In the genomic region with DNA sequence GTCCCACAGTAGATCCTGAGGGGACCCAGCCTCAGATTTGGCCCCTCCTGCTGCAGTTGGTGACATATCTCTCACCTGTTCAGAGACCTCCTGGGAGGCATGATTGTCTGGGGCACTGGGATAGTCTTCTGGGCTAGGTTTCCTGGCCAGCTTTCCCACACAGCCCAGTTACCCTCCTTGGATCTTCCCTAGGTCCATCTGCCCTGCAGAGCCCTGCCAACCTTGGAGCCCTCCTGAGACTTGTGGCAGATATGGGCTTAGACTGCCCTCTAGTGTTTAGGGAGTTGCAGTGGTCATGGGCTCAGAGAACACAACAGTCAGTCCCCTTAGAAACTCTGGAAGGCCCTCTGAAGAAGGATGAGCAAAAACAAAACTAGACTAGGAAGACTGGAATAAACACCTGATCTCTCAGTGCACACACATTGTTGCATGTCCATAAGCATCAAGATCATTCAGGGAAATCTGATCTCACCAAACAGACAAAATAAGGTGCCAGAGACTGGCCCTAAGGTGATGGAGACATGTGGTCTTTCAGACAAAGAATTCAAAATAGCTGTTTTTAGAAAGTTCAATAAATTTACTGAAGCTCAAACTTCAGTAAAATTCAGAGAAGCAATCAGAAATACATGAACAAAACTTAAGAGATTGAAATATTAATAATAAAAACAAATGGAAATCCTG, we compare ENCODE assay signal across 8 cellular contexts.
DNase-seq lines count a peak whose midpoint lies in the region; ATAC-seq, FAIRE-seq and TF ChIP-seq lines count a peak whose summit lies in the region.

No MANE protein-coding gene starts in this region.

- H2AFZ ChIP-seq in astrocyte (ENCODE audit: low read depth, low read length) = no peak overlapping the region

- no peaks in the 10 kb centered on the region for H3K4me1 ChIP-seq in A673 (ENCODE audit: insufficient read depth, low read length, poor library complexity, severe bottlenecking)
- no peaks in the 10 kb centered on the region for H3K4me1 ChIP-seq in astrocyte (ENCODE audit: insufficient read depth, low read length)
- no peaks in the 10 kb centered on the region for H3K4me1 ChIP-seq in lung (ENCODE audit: control insufficient read depth in 2 of 2, insufficient read depth in 2 of 2, low read length in 2 of 2)
- no peaks in the 10 kb centered on the region for H3K4me1 ChIP-seq in esophagus muscularis mucosa
- no peaks in the 10 kb centered on the region for H3K4me1 ChIP-seq in gastroesophageal sphincter

- BruUV-seq in A673 (replicated peaks; lab: Mats Ljungman, UMichigan) = no TSS peak

- FAIRE-seq in astrocyte (lab: Jason Lieb, UNC) = no peak

- H3K4me3 ChIP-seq in A673 (ENCODE audit: low read depth, low read length, poor library complexity, severe bottlenecking) (no peak overlapping the region), HFF-Myc (replicated peaks; ENCODE audit: low read depth, low read length) (no peak overlapping the region), LNCaP clone FGC (ENCODE audit: low read depth, low read length) (no peak overlapping the region), astrocyte (ENCODE audit: insufficient read depth, low read depth, low read length) (no peak overlapping the region), lung (no peak overlapping the region), esophagus muscularis mucosa (no peak overlapping the region), gastroesophageal sphincter (no peak overlapping the region)

- no peaks in the 10 kb centered on the region for H3K36me3 Mint-ChIP-seq in astrocyte (ENCODE audit: low read depth, unreplicated experiment)

- DNase-seq in A673 (ENCODE audit: low spot score) (peak; percentile 74), HFF-Myc (ENCODE audit: extremely low read depth, low read depth) (peak; percentile 30), LNCaP clone FGC (ENCODE audit: low read depth) (peak; percentile 22), astrocyte (ENCODE audit: low read depth) (peak; percentile 20), lung (ENCODE audit: low spot score) (no peak), esophagus muscularis mucosa (ENCODE audit: extremely low spot score) (no peak)

- no peak overlapping the region for H3K9ac ChIP-seq in astrocyte (ENCODE audit: low read length)

- H3K9me3 ChIP-seq in A673 (ENCODE audit: low read depth, low read length, poor library complexity, severe bottlenecking) (no peaks in the 10 kb centered on the region), astrocyte (ENCODE audit: insufficient read depth, low read depth, low read length) (no peaks in the 10 kb centered on the region), lung (ENCODE audit: control insufficient read depth in 2 of 2, insufficient read depth in 1 of 2, low read length in 1 of 2) (no peaks in the 10 kb centered on the region), esophagus muscularis mucosa (peaks cover 0 to 7% (median 0%) of the 10 kb centered on the region in 4 donors), gastroesophageal sphincter (peaks cover 0 to 6% (median 0%) of the 10 kb centered on the region in 3 donors)

- POLR2A ChIA-PET in A673 (lab: Charles Lee; ENCODE audit: low non-redundant PET) = no interaction called here

- intact Hi-C loops in A673 (cut with micrococcal nuclease; ENCODE audit: unreplicated experiment) = loop anchor here (1.0 to 10.0 kb wide), 5 partner anchors 63 to 1105 kb away; no protein-coding TSS in a partner anchor
- intact Hi-C loops in esophagus muscularis mucosa (cut with DNase I) = no loop called here

- no peaks in the 10 kb centered on the region for H3K27me3 ChIP-seq in A673 (replicated peaks; ENCODE audit: insufficient read depth, low read depth, low read length, poor library complexity)
- H3K27me3 ChIP-seq in astrocyte (ENCODE audit: insufficient read depth, low read length) = no peaks in the 10 kb centered on the region
- no peaks in the 10 kb centered on the region for H3K27me3 ChIP-seq in lung (ENCODE audit: control insufficient read depth, insufficient read depth)
- no peaks in the 10 kb centered on the region for H3K27me3 ChIP-seq in esophagus muscularis mucosa
- no peaks in the 10 kb centered on the region for H3K27me3 ChIP-seq in gastroesophageal sphincter

- no peaks in the 10 kb centered on the region for H3K79me2 ChIP-seq in astrocyte (ENCODE audit: insufficient read depth, low read length)

- H3K27ac ChIP-seq in A673 (ENCODE audit: low read depth, low read length, poor library complexity, severe bottlenecking) (no peak overlapping the region), astrocyte (ENCODE audit: low read depth, low read length) (no peak overlapping the region), lung (ENCODE audit: low read depth in 1 of 2, low read length in 1 of 2) (no peak overlapping the region), esophagus muscularis mucosa (replicated peaks in 1 of 4) (no peak overlapping the region), gastroesophageal sphincter (no peak overlapping the region)

- CTCF ChIA-PET in A673 (lab: Charles Lee) = no interaction called here

- H3K4me2 ChIP-seq in astrocyte (ENCODE audit: low read length) = no peak overlapping the region

- ATAC-seq in lung (ENCODE audit: insufficient read depth, low FRiP score) (peak; percentile 62), gastroesophageal sphincter (no peak)

- H3K4me3 Mint-ChIP-seq in astrocyte (ENCODE audit: unreplicated experiment) = no peak overlapping the region

- TF ChIP-seq CTCF in A673 (conservative IDR thresholded peaks at IDR 0.05; ENCODE audit: low read depth, low read length) (peak; percentile 73), GM12873 (IDR thresholded peaks at IDR 0.05; ENCODE audit: insufficient read depth, low read depth, low read length, missing control alignments) (peak; percentile 90), HFF-Myc (IDR thresholded peaks at IDR 0.05; ENCODE audit: low read depth, low read length, missing control alignments) (peak; percentile 84), LNCaP clone FGC (IDR thresholded peaks at IDR 0.05; ENCODE audit: control insufficient read depth, extremely low read depth, insufficient read depth) (peak; percentile 83), astrocyte (IDR thresholded peaks at IDR 0.05; ENCODE audit: insufficient read depth, low read depth, low read length) (peak; percentile 72), lung (IDR thresholded peaks at IDR 0.05; ENCODE audit: control extremely low read depth, extremely low read depth) (no peak), esophagus muscularis mucosa (IDR thresholded peaks at IDR 0.05) (no peak), gastroesophageal sphincter (IDR thresholded peaks at IDR 0.05) (no peak)

- H3K27me3 Mint-ChIP-seq in astrocyte (ENCODE audit: low read depth, unreplicated experiment) = no peaks in the 10 kb centered on the region

- TF ChIP-seq EP300 in esophagus muscularis mucosa (IDR thresholded peaks at IDR 0.05) (no peak), gastroesophageal sphincter (IDR thresholded peaks at IDR 0.05) (no peak)

- H3K4me1 Mint-ChIP-seq in astrocyte (ENCODE audit: low read depth, unreplicated experiment) = no peaks in the 10 kb centered on the region

- no peak overlapping the region for H3K27ac Mint-ChIP-seq in astrocyte (ENCODE audit: unreplicated experiment)

- H3K36me3 ChIP-seq in A673 (ENCODE audit: insufficient read depth, low read length, poor library complexity, severe bottlenecking) (no peaks in the 10 kb centered on the region), astrocyte (ENCODE audit: insufficient read depth, low read length) (no peaks in the 10 kb centered on the region), lung (ENCODE audit: control insufficient read depth in 2 of 2, insufficient read depth in 2 of 2, low read length in 2 of 2) (no peaks in the 10 kb centered on the region), esophagus muscularis mucosa (no peaks in the 10 kb centered on the region), gastroesophageal sphincter (no peaks in the 10 kb centered on the region)

- no peaks in the 10 kb centered on the region for H4K20me1 ChIP-seq in astrocyte (ENCODE audit: insufficient read depth, low read length)

- no peaks in the 10 kb centered on the region for H3K9me3 Mint-ChIP-seq in astrocyte (ENCODE audit: unreplicated experiment)

- TF ChIP-seq POLR2A in esophagus muscularis mucosa (IDR thresholded peaks at IDR 0.05; ENCODE audit: low read depth) (no peak), gastroesophageal sphincter (IDR thresholded peaks at IDR 0.05) (no peak)

Comparison
In these comparisons a context has a peak if more than half of its experiments do, and no peak if none do; other contexts are left out.
1. DNase-seq: peak in A673 (single experiment), HFF-Myc (single experiment), LNCaP clone FGC (single experiment) and astrocyte (single experiment); none in lung (single experiment) and esophagus muscularis mucosa (single experiment).
2. CTCF ChIP-seq: peak in A673 (single experiment), GM12873 (single experiment), HFF-Myc (single experiment), LNCaP clone FGC (single experiment) and astrocyte (single experiment); none in lung (single experiment), esophagus muscularis mucosa (0 of 3) and gastroesophageal sphincter (0 of 4).